Comparison of ENCODE assay signal across 20 cellular contexts in genomic region chr11:35424157-35424945, GRCh38. TPM values are rescaled to one million over a fixed set of nuclear protein-coding genes. Genes with fewer than 3 reads are reported as not detected.
A peak's percentile ranks its signal among the peaks of the same experiment; 100 is the strongest.
DNase-seq lines count a peak whose midpoint lies in the region; ATAC-seq and TF ChIP-seq lines count a peak whose summit lies in the region.
"Had no signal": no experiment of that assay in that cellular context is flagged by ENCODE, and none has a peak within 500 bp of the region (broad histone marks: within the 10 kb centered on the region; RNA-seq: fewer than 3 reads in every experiment).

No MANE protein-coding gene starts in this region.

- no peak overlapping the region for H2BK15ac ChIP-seq in IMR-90 (ENCODE audit: low read depth, low read length)

- H3K9ac ChIP-seq in IMR-90 (ENCODE audit: low read depth, low read length) = no peak overlapping the region
- H3K9ac ChIP-seq: BLaER1 had no signal

- peak; percentile 76 for DNase-seq in AG20443 (ENCODE audit: low spot score)
- DNase-seq in IMR-90 = peak; percentile 77
- peak; percentile 31 for DNase-seq in fibroblast of gingiva (ENCODE audit: low read depth)
- peak; percentile 82 for DNase-seq in osteoblast (ENCODE audit: insufficient read length, low spot score, missing footprints)
- DNase-seq in NCI-H748 treated with DMSO at 0.1 percent for 48 hours (lab: John Stamatoyannopoulos, UW) = no peak
- no peak for DNase-seq in stimulated activated naive CD4-positive, alpha-beta T cell (lab: John Stamatoyannopoulos, UW)
- DNase-seq in Peyer's patch = no peak
- DNase-seq: CD8-positive, alpha-beta T cell; DMS79 treated with DMSO at 0.1 percent for 48 hours; GDM1; Kasumi-1; NCI-H1105 treated with DMSO at 0.1 percent for 48 hours; NCI-H1694 treated with DMSO at 0.1 percent for 48 hours; NCI-H446; NCI-H69; SJCRH30 had no signal

- H2AK9ac ChIP-seq in IMR-90 (replicated peaks; ENCODE audit: low read depth, low read length, poor library complexity) = no peak overlapping the region

- H3K27me3 ChIP-seq in IMR-90 (ENCODE audit: control insufficient read depth, insufficient read depth, low read length) (peaks cover 7% of the 10 kb centered on the region), osteoblast (ENCODE audit: insufficient read depth, low read length) (peaks cover 53% of the 10 kb centered on the region), Peyer's patch (peaks cover 0 to 14% of the 10 kb centered on the region in 2 donors)

- peak overlapping the region; percentile 56; the same call in 1 of the 2 replicates for H3K4me2 ChIP-seq in IMR-90 (ENCODE audit: low read depth, low read length)
- H3K4me2 ChIP-seq in osteoblast (ENCODE audit: insufficient read depth, low read length) = peak overlapping the region; percentile 34
- H3K4me2 ChIP-seq: BLaER1 had no signal

- no peak overlapping the region for H2AK5ac ChIP-seq in IMR-90 (ENCODE audit: low read depth, low read length)

- TF ChIP-seq CTCF in IMR-90 (conservative IDR thresholded peaks at IDR 0.05; ENCODE audit: low read depth, low read length) (no peak), osteoblast (IDR thresholded peaks at IDR 0.05; ENCODE audit: extremely low read depth, low read depth, low read length) (no peak), Peyer's patch (IDR thresholded peaks at IDR 0.05) (no peak)

- no peak overlapping the region for H3K14ac ChIP-seq in IMR-90 (replicated peaks; ENCODE audit: low read depth, low read length)

- TF ChIP-seq RAD21 in IMR-90 (IDR thresholded peaks at IDR 0.05; ENCODE audit: low read length) = no peak

- H3K4me1 ChIP-seq in IMR-90 (ENCODE audit: control insufficient read depth, insufficient read depth, low read length) (peaks cover 5% of the 10 kb centered on the region; the same call in 1 of the 2 replicates), osteoblast (ENCODE audit: insufficient read depth, low read length) (peaks cover 40% of the 10 kb centered on the region), Peyer's patch (peaks cover 0 to 10% (median 1%) of the 10 kb centered on the region in 4 donors)
- H3K4me1 ChIP-seq: SJCRH30 had no signal

- no peak overlapping the region for H3K4me3 ChIP-seq in IMR-90 (ENCODE audit: insufficient read depth, low read depth, low read length)
- no peak overlapping the region for H3K4me3 ChIP-seq in osteoblast (ENCODE audit: insufficient read depth, low read length)
- H3K4me3 ChIP-seq in Peyer's patch = no peak overlapping the region
- H3K4me3 ChIP-seq: BLaER1, SJCRH30 had no signal

- dilution Hi-C loops in IMR-90 (cut with HindIII; ENCODE audit: low sequenced_read_pairs, unreplicated experiment) = no loop called here

- H3K9me1 ChIP-seq in IMR-90 (ENCODE audit: insufficient read depth, low read length) = peaks cover 5% of the 10 kb centered on the region; the same call in 1 of the 2 replicates

- ATAC-seq in IMR-90 (ENCODE audit: low read depth) (peak; percentile 40; the same call in 1 of the 2 replicates), GM19035 (IDR thresholded peaks at IDR 0.05; ENCODE audit: unreplicated experiment) (no peak)
- ATAC-seq: CD8-positive, alpha-beta T cell had no signal

- no peak for TF ChIP-seq POLR2A in IMR-90 (IDR thresholded peaks at IDR 0.05; ENCODE audit: low read depth, low read length)
- no peak for TF ChIP-seq POLR2A in Peyer's patch (IDR thresholded peaks at IDR 0.05)

- H3K56ac ChIP-seq in IMR-90 (ENCODE audit: extremely low read depth, insufficient read depth, low read length) = no peak overlapping the region

- no peak overlapping the region for H2BK20ac ChIP-seq in IMR-90 (ENCODE audit: low read depth, low read length)

- no peak overlapping the region for H4K8ac ChIP-seq in IMR-90 (ENCODE audit: low read depth in 2 of 2, low read length in 2 of 2)

- peaks cover 16% of the 10 kb centered on the region for H3K36me3 ChIP-seq in IMR-90 (ENCODE audit: control insufficient read depth, insufficient read depth, low read length)
- H3K36me3 ChIP-seq in osteoblast (ENCODE audit: insufficient read depth, low read length) = no peaks in the 10 kb centered on the region
- H3K36me3 ChIP-seq in Peyer's patch = no peaks in the 10 kb centered on the region
- H3K36me3 ChIP-seq: BLaER1, SJCRH30 had no signal

- H2AFZ ChIP-seq in IMR-90 (replicated peaks; ENCODE audit: low read length, poor library complexity) (no peak overlapping the region), osteoblast (ENCODE audit: low read length) (no peak overlapping the region)

- H3K79me1 ChIP-seq in IMR-90 (ENCODE audit: low read depth in 1 of 2, low read length in 2 of 2) = peaks cover 0 to 7% of the 10 kb centered on the region in 2 experiments; a peak in 1 of 4 replicates

- no peaks in the 10 kb centered on the region for H3K9me3 ChIP-seq in IMR-90 (ENCODE audit: control insufficient read depth, insufficient read depth, low read length)
- no peaks in the 10 kb centered on the region for H3K9me3 ChIP-seq in osteoblast (ENCODE audit: low read depth, low read length)
- H3K9me3 ChIP-seq in Peyer's patch = no peaks in the 10 kb centered on the region
- H3K9me3 ChIP-seq: BLaER1, SJCRH30 had no signal

- intact Hi-C loops in IMR-90 (cut with micrococcal nuclease) = no loop called here

- POLR2A ChIA-PET in IMR-90 (lab: Charles Lee; ENCODE audit: unreplicated experiment) = interaction anchor here (0.6 kb wide), 1 partner anchor 57 kb away, joined by 4 read pairs; no protein-coding TSS in a partner anchor

- no peak overlapping the region for H4K5ac ChIP-seq in IMR-90 (ENCODE audit: low read depth, low read length)

- no peak overlapping the region for H4K91ac ChIP-seq in IMR-90 (ENCODE audit: insufficient read depth, low read depth, low read length)

- in situ Hi-C loops in IMR-90 (cut with MboI; ENCODE audit: low sequenced_read_pairs) = no loop called here

- no peaks in the 10 kb centered on the region; the same call in 1 of the 2 replicates for H4K20me1 ChIP-seq in IMR-90 (ENCODE audit: insufficient read depth, low read length)
- H4K20me1 ChIP-seq in osteoblast (ENCODE audit: insufficient read depth, low read length) = no peaks in the 10 kb centered on the region

- H3K23ac ChIP-seq in IMR-90 (ENCODE audit: low read depth, low read length) = no peak overlapping the region

- CTCF ChIA-PET in IMR-90 (lab: Yijun Ruan, JAX) = interaction anchor here (0.6 kb wide), 1 partner anchor 1084 kb away, joined by 4 read pairs; no protein-coding TSS in a partner anchor

- no CpG with 5 or more reads among the region's 4 CpGs for WGBS in IMR-90 (ENCODE audit: extremely low coverage in 2 of 2, insufficient read length in 1 of 2), 2 experiments

- no peak overlapping the region for H3K27ac ChIP-seq in IMR-90 (ENCODE audit: insufficient read depth, low read length)
- H3K27ac ChIP-seq in osteoblast (ENCODE audit: low read depth, low read length) = no peak overlapping the region
- no peak overlapping the region for H3K27ac ChIP-seq in Peyer's patch
- H3K27ac ChIP-seq: BLaER1, SJCRH30 had no signal

- no peak overlapping the region for H2BK120ac ChIP-seq in IMR-90 (ENCODE audit: low read depth, low read length)

- no TSS peak for BruUV-seq in IMR-90 (replicated peaks; lab: Mats Ljungman, UMichigan)

- H3K4ac ChIP-seq in IMR-90 (ENCODE audit: low read depth, low read length) = no peak overlapping the region

- no peaks in the 10 kb centered on the region for H3K79me2 ChIP-seq in osteoblast (ENCODE audit: insufficient read depth, low read length)

- H2BK5ac ChIP-seq in IMR-90 (ENCODE audit: low read depth, low read length, poor library complexity, severe bottlenecking) = peak overlapping the region; percentile 40

- H3K18ac ChIP-seq in IMR-90 (ENCODE audit: low read depth, low read length) = no peak overlapping the region

TF ChIP-seq in IMR-90, 13 proteins besides CTCF, POLR2A, EP300 and RAD21:
- TF ChIP-seq BHLHE40 (IDR thresholded peaks at IDR 0.05; ENCODE audit: low read depth, low read length) (no peak), SMC3 (IDR thresholded peaks at IDR 0.05; ENCODE audit: low read depth, low read length) (no peak), MAZ (IDR thresholded peaks at IDR 0.05; ENCODE audit: borderline replicate concordance, low read depth, low read length) (no peak), RFX5 (IDR thresholded peaks at IDR 0.05; ENCODE audit: low read depth, low read length) (no peak), CEBPB (IDR thresholded peaks at IDR 0.05; ENCODE audit: low read depth, low read length) (no peak), MAFK (IDR thresholded peaks at IDR 0.05; ENCODE audit: low read depth, low read length) (no peak), ELK1 (IDR thresholded peaks at IDR 0.05; ENCODE audit: borderline replicate concordance, low read depth, low read length) (no peak), CHD1 (IDR thresholded peaks at IDR 0.05; ENCODE audit: low read depth, low read length) (no peak), RCOR1 (IDR thresholded peaks at IDR 0.05; ENCODE audit: insufficient replicate concordance, low read length) (no peak), MXI1 (IDR thresholded peaks at IDR 0.05; ENCODE audit: borderline replicate concordance, low read depth, low read length) (no peak), NFE2L2 (IDR thresholded peaks at IDR 0.05; ENCODE audit: low read depth, low read length) (no peak), FOS (IDR thresholded peaks at IDR 0.05; ENCODE audit: low read depth, low read length) (no peak)
- TF ChIP-seq, protein P1, sequence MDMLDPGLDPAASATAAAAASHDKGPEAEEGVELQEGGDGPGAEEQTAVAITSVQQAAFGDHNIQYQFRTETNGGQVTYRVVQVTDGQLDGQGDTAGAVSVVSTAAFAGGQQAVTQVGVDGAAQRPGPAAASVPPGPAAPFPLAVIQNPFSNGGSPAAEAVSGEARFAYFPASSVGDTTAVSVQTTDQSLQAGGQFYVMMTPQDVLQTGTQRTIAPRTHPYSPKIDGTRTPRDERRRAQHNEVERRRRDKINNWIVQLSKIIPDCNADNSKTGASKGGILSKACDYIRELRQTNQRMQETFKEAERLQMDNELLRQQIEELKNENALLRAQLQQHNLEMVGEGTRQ (IDR thresholded peaks at IDR 0.05; ENCODE audit: low read depth, low read length) = no peak

RNA-seq across cellular contexts. Expression of gene SLC1A2, which starts 5.0 kb away (rescaled TPM):
- 0.54 and 0.56 TPM in 2 replicates for total RNA-seq in IMR-90 (2012; rRNA removed)
- polyA plus RNA-seq in IMR-90 (2012; rRNA removed) = 0.15 and 0.17 TPM in 2 replicates
- 0.01 and 0.05 TPM in 2 replicates for polyA plus RNA-seq in IMR-90 (2012; cell fraction: cytosol; rRNA removed)
- 0.41 and 2.7 TPM in 2 replicates for polyA plus RNA-seq in IMR-90 (2012; cell fraction: nucleus; rRNA removed; ENCODE audit: low replicate concordance)
- total RNA-seq in osteoblast = 0.72 and 1.5 TPM in 2 replicates
- 1 to 10 TPM in 1 of 4 donors, under 1 TPM in 1, not detected in 2; 0.38 to 1.1 TPM for total RNA-seq in Peyer's patch
- total RNA-seq: CD8-positive, alpha-beta T cell; HT-29; SJCRH30 had no signal
- polyA plus RNA-seq: IgD-negative memory B cell had no signal

Comparison
In these comparisons a context has a peak if more than half of its experiments do, and no peak if none do; other contexts are left out.
1. DNase-seq: peak in AG20443 (single experiment), IMR-90 (single experiment), fibroblast of gingiva (single experiment) and osteoblast (single experiment); none in NCI-H748 treated with DMSO at 0.1 percent for 48 hours (single experiment), stimulated activated naive CD4-positive, alpha-beta T cell (0 of 6) and Peyer's patch (0 of 3).